1 cellular context compared by ENCODE assay signal in the genomic region with DNA sequence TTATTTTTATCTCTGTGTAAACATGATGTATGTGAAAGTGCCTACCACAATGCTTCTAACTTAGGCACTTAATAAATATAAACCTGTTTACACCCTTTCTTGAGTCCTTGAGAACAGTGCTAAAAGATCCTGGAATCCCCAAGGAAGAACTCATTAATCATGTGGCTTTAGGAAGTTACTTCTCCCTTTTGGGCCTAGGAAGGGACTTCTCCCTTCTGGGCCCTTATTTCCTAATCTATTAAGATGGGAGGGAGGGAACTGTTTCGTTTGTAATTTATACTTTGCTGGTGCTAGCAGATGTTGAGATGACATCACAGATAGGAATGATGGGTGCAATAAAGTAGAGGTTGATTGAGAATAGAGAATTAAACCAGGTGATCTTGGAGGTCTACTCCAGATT.
TF ChIP-seq lines count a peak whose summit lies in the region.

No MANE protein-coding gene starts in this region.

TF ChIP-seq in endothelial cell of umbilical vein, 7 proteins besides CTCF, POLR2A, EP300 and RAD21 (continued from another document):
- TF ChIP-seq MYC (IDR thresholded peaks at IDR 0.05; ENCODE audit: low read depth, low read length), result no peak
- TF ChIP-seq EZH2 (IDR thresholded peaks at IDR 0.05; ENCODE audit: borderline replicate concordance, low read depth, low read length, severe bottlenecking), result no peak
